Comparison of ENCODE assay signal across 21 cellular contexts in genomic region chr16:55126456-55126855, GRCh38.
DNase-seq lines count a peak whose midpoint lies in the region; ATAC-seq and TF ChIP-seq lines count a peak whose summit lies in the region.
"Had no signal": no experiment of that assay in that cellular context is flagged by ENCODE, and none has a peak within 500 bp of the region (broad histone marks: within the 10 kb centered on the region; RNA-seq: fewer than 3 reads in every experiment).

No MANE protein-coding gene starts in this region.

- no peak for TF ChIP-seq CTCF in NB4 (IDR thresholded peaks at IDR 0.05; ENCODE audit: low read depth, low read length)
- no peak for TF ChIP-seq CTCF in left lung (IDR thresholded peaks at IDR 0.05)
- no peak for TF ChIP-seq CTCF in MM.1S (IDR thresholded peaks at IDR 0.05; ENCODE audit: low read length)
- no peak for TF ChIP-seq CTCF in coronary artery (IDR thresholded peaks at IDR 0.05)

- no peaks in the 10 kb centered on the region for H4K20me1 ChIP-seq in MM.1S (ENCODE audit: insufficient read depth, low read length)

- no peaks in the 10 kb centered on the region for H3K27me3 ChIP-seq in left lung
- no peaks in the 10 kb centered on the region for H3K27me3 ChIP-seq in MM.1S (replicated peaks; ENCODE audit: insufficient read depth, low read length)
- H3K27me3 ChIP-seq: SJCRH30 had no signal

- intact Hi-C loops in left lung (cut with DNase I), result no loop called here

- H3K4me2 ChIP-seq in MM.1S (ENCODE audit: low read depth, low read length), result no peak overlapping the region

- no peak for TF ChIP-seq POLR2A in NB4 (IDR thresholded peaks at IDR 0.05; ENCODE audit: extremely low read depth, insufficient read length)

- no peak overlapping the region for H3K27ac ChIP-seq in left lung
- H3K27ac ChIP-seq in MM.1S (ENCODE audit: low read length), result no peak overlapping the region
- H3K27ac ChIP-seq in coronary artery, result no peak overlapping the region
- H3K27ac ChIP-seq: C4-2B, SJCRH30 had no signal

- H2AFZ ChIP-seq in MM.1S (ENCODE audit: low read length), result no peak overlapping the region

- DNase-seq in DMS79 (lab: John Stamatoyannopoulos, UW) (peak; percentile 8), NB4 (ENCODE audit: low read depth) (peak; percentile 73), left lung (no peak), dermis blood vessel endothelial cell (no peak), MM.1S (no peak), coronary artery (ENCODE audit: low spot score) (no peak)
- DNase-seq: H9; HFFc6; Kasumi-1; MG63; NCI-H1092; NCI-H1436 treated with DMSO at 0.1 percent for 48 hours; NCI-H1930; NCI-H226; NCI-H510A treated with DMSO at 0.1 percent for 48 hours; NCI-H748 treated with DMSO at 0.1 percent for 48 hours; NK-92 treated with Interleukin-12 subunit alpha and Interleukin-12 subunit beta, amount 100 ng/mL, for 24 hours; SJCRH30; T-cell had no signal

- H3K36me3 ChIP-seq in left lung, result no peaks in the 10 kb centered on the region
- H3K36me3 ChIP-seq in MM.1S (replicated peaks; ENCODE audit: insufficient read depth, low read length), result no peaks in the 10 kb centered on the region
- H3K36me3 ChIP-seq: MG63, SJCRH30 had no signal

- ATAC-seq in left lung (peak; percentile 19), GM19455 (IDR thresholded peaks at IDR 0.05; ENCODE audit: unreplicated experiment) (no peak)
- ATAC-seq: T-cell had no signal

- H3F3A ChIP-seq in MM.1S (ENCODE audit: insufficient read depth, low read length), result no peaks in the 10 kb centered on the region

- no peaks in the 10 kb centered on the region for H3K9me2 ChIP-seq in MM.1S (replicated peaks; ENCODE audit: insufficient read depth, low read length)

- H3K4me1 ChIP-seq in left lung (no peaks in the 10 kb centered on the region), MM.1S (ENCODE audit: low read length) (no peaks in the 10 kb centered on the region)
- H3K4me1 ChIP-seq: SJCRH30 had no signal

- H3K4me3 ChIP-seq in NB4 (ENCODE audit: low read depth, low read length) (no peak overlapping the region), left lung (no peak overlapping the region), MM.1S (ENCODE audit: low read length) (no peak overlapping the region), coronary artery (no peak overlapping the region)
- H3K4me3 ChIP-seq: MG63, SJCRH30 had no signal

- H3K79me2 ChIP-seq in MM.1S (ENCODE audit: low read length), result no peaks in the 10 kb centered on the region

- H3K9ac ChIP-seq in MM.1S (ENCODE audit: low read length), result no peak overlapping the region

- H3K9me3 ChIP-seq in left lung (peaks cover 0 to 10% of the 10 kb centered on the region in 2 donors), MM.1S (replicated peaks; ENCODE audit: insufficient read depth, low read length) (no peaks in the 10 kb centered on the region)
- H3K9me3 ChIP-seq: SJCRH30 had no signal

Comparison
In these comparisons a context has a peak if more than half of its experiments do, and no peak if none do; other contexts are left out.
1. DNase-seq: peak in DMS79 (single experiment) and NB4 (single experiment); none in left lung (0 of 2), dermis blood vessel endothelial cell (single experiment), MM.1S (single experiment) and coronary artery (single experiment).